12 cellular contexts compared by ENCODE assay signal in the genomic region with DNA sequence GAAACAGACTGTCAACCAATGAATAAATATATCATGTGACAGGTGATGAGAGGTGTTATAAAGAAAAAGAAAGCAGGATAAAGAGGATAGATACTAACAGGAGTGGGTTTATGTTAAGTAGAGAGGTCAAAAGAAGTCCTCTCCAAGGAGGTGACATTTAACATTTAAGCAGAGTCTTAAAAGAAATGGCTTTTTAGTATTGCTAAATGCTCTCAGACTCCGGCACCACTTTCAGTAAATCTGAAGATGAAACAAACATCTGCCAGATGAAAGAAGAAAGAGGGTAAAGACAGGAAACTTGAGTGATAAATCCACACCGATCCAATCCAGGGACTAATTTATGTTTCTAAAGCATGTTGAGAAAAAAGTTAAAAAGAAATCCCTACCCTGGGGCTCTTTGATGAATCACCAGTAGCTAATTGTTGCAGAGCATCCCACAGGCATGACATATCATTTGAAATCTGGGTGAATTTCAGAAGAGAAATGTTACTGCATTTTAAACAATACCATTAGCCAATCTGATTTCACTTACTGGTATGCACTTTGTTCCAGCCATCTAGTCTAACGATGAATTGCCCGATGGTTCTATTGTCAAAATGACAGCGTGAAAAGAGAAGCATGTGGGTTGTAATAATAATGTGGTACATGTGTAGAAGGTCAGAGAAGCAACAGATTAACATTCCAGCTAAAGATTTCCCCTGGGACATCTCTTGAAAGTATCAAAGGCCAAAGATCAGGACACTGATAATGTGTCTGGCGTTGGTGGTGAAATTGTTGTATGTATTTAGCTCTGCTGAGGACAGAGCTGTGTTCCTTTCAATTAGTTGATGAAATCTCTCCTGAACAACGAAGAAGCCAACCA.
A peak's percentile ranks its signal among the peaks of the same experiment; 100 is the strongest.
DNase-seq lines count a peak whose midpoint lies in the region; ATAC-seq and TF ChIP-seq lines count a peak whose summit lies in the region.
"Had no signal": no experiment of that assay in that cellular context is flagged by ENCODE, and none has a peak within 500 bp of the region (broad histone marks: within the 10 kb centered on the region; RNA-seq: fewer than 3 reads in every experiment).

No MANE protein-coding gene starts in this region.

- peak overlapping the region; percentile 15 for H3K27ac Mint-ChIP-seq in glutamatergic neuron (ENCODE audit: unreplicated experiment)
- no peak overlapping the region for H3K27ac Mint-ChIP-seq in natural killer cell treated with Interleukin-12 subunit alpha and Interleukin-12 subunit beta and Interleukin-15 and Interleukin-18, amount 100 ng/mL, for 72 hours
- H3K27ac Mint-ChIP-seq: activated CD8-positive, alpha-beta memory T cell treated with anti-CD3 and anti-CD28 coated beads, Interleukin-2, amount 10 ng/mL, durations not matched to agents 7 days and 5 days had no signal

- H3F3A ChIP-seq in smooth muscle cell (ENCODE audit: low read depth), result peaks cover 14% of the 10 kb centered on the region

- no peak overlapping the region for H3K4me3 ChIP-seq in HAP-1
- H3K4me3 ChIP-seq in smooth muscle cell, result no peak overlapping the region
- no peak overlapping the region for H3K4me3 ChIP-seq in transverse colon
- H3K4me3 ChIP-seq: esophagus squamous epithelium, lung had no signal

- no peak overlapping the region for H2AFZ ChIP-seq in smooth muscle cell (ENCODE audit: low read depth)

- DNase-seq in HAP-1 (ENCODE audit: low spot score in 2 of 2) (peak; percentile 29 to 91), SW480 (ENCODE audit: low spot score) (peak; percentile 37), glutamatergic neuron (no peak), smooth muscle cell (lab: John Stamatoyannopoulos, UW; ENCODE audit: unreplicated experiment) (no peak), transverse colon (no peak), putamen (ENCODE audit: low spot score) (no peak)
- no peak for DNase-seq in natural killer cell treated with Interleukin-12 subunit alpha and Interleukin-12 subunit beta and Interleukin-15 and Interleukin-18, amount 100 ng/mL, for 72 hours (ENCODE audit: low spot score)
- DNase-seq: activated CD8-positive, alpha-beta memory T cell treated with anti-CD3 and anti-CD28 coated beads, Interleukin-2, amount 10 ng/mL, durations not matched to agents 7 days and 5 days; esophagus squamous epithelium; NCI-H524; T-helper 2 cell had no signal

- TF ChIP-seq CTCF in glutamatergic neuron (IDR thresholded peaks at IDR 0.05; ENCODE audit: partially characterized antibody, unreplicated experiment), result no peak
- TF ChIP-seq CTCF in smooth muscle cell (IDR thresholded peaks at IDR 0.05; ENCODE audit: borderline replicate concordance, insufficient read depth, poor library complexity, severe bottlenecking), result no peak
- TF ChIP-seq CTCF in transverse colon (IDR thresholded peaks at IDR 0.05), result no peak

- H3K9ac ChIP-seq in smooth muscle cell (ENCODE audit: low read depth), result no peak overlapping the region

- no peak for ATAC-seq in natural killer cell treated with Interleukin-12 subunit alpha and Interleukin-12 subunit beta and Interleukin-15 and Interleukin-18, amount 100 ng/mL, for 72 hours
- ATAC-seq: activated CD8-positive, alpha-beta memory T cell treated with anti-CD3 and anti-CD28 coated beads, Interleukin-2, amount 10 ng/mL, durations not matched to agents 7 days and 5 days had no signal

- H3K9me3 Mint-ChIP-seq in glutamatergic neuron (ENCODE audit: unreplicated experiment), result peaks cover 2% of the 10 kb centered on the region
- peaks cover 5% of the 10 kb centered on the region for H3K9me3 Mint-ChIP-seq in natural killer cell treated with Interleukin-12 subunit alpha and Interleukin-12 subunit beta and Interleukin-15 and Interleukin-18, amount 100 ng/mL, for 72 hours

- no peak for TF ChIP-seq POLR2A in transverse colon (IDR thresholded peaks at IDR 0.05)

- intact Hi-C loops in transverse colon (cut with DNase I; ENCODE audit: low total_unique reads), result no loop called here

- no peak for TF ChIP-seq EP300 in transverse colon (IDR thresholded peaks at IDR 0.05; ENCODE audit: low read depth)

- peaks cover 17% of the 10 kb centered on the region for H3K4me1 Mint-ChIP-seq in glutamatergic neuron (ENCODE audit: low read depth, unreplicated experiment)
- H3K4me1 Mint-ChIP-seq in natural killer cell treated with Interleukin-12 subunit alpha and Interleukin-12 subunit beta and Interleukin-15 and Interleukin-18, amount 100 ng/mL, for 72 hours (ENCODE audit: low read depth in 2 of 2), result no peaks in the 10 kb centered on the region
- H3K4me1 Mint-ChIP-seq: activated CD8-positive, alpha-beta memory T cell treated with anti-CD3 and anti-CD28 coated beads, Interleukin-2, amount 10 ng/mL, durations not matched to agents 7 days and 5 days had no signal

- no peaks in the 10 kb centered on the region for H4K20me1 ChIP-seq in smooth muscle cell (ENCODE audit: low read depth)

- H3K4me1 ChIP-seq in HAP-1 (peaks cover 11% of the 10 kb centered on the region), smooth muscle cell (ENCODE audit: low read depth) (peaks cover 22% of the 10 kb centered on the region), transverse colon (no peaks in the 10 kb centered on the region)

- H3K9me3 ChIP-seq in HAP-1 (no peaks in the 10 kb centered on the region), smooth muscle cell (replicated peaks; ENCODE audit: low read depth) (no peaks in the 10 kb centered on the region), transverse colon (no peaks in the 10 kb centered on the region)
- H3K9me3 ChIP-seq: esophagus squamous epithelium had no signal

- in situ Hi-C loops in HAP-1 (cut with MboI; ENCODE audit: low sequenced_read_pairs) (no loop called here), transverse colon (cut with MboI; ENCODE audit: low pct_ligation_motif_present in 1 of 4, low pct_unique_long_range_greater_than_20kb in 1 of 4, low sequenced_read_pairs in 3 of 4) (no loop called here)

- H3K27ac ChIP-seq in smooth muscle cell (ENCODE audit: low read depth), result peak overlapping the region; percentile 72
- no peak overlapping the region for H3K27ac ChIP-seq in transverse colon
- H3K27ac ChIP-seq: esophagus squamous epithelium had no signal

- H3K27me3 ChIP-seq in HAP-1 (ENCODE audit: low read depth), result no peaks in the 10 kb centered on the region
- H3K27me3 ChIP-seq in smooth muscle cell (ENCODE audit: low read depth), result no peaks in the 10 kb centered on the region
- H3K27me3 ChIP-seq in transverse colon, result no peaks in the 10 kb centered on the region
- H3K27me3 ChIP-seq: esophagus squamous epithelium had no signal

- peak overlapping the region; percentile 5 for H3K4me3 Mint-ChIP-seq in glutamatergic neuron (ENCODE audit: unreplicated experiment)
- H3K4me3 Mint-ChIP-seq in natural killer cell treated with Interleukin-12 subunit alpha and Interleukin-12 subunit beta and Interleukin-15 and Interleukin-18, amount 100 ng/mL, for 72 hours, result no peak overlapping the region
- H3K4me3 Mint-ChIP-seq: activated CD8-positive, alpha-beta memory T cell treated with anti-CD3 and anti-CD28 coated beads, Interleukin-2, amount 10 ng/mL, durations not matched to agents 7 days and 5 days had no signal

- no peaks in the 10 kb centered on the region for H3K36me3 Mint-ChIP-seq in glutamatergic neuron (ENCODE audit: unreplicated experiment)
- no peaks in the 10 kb centered on the region for H3K36me3 Mint-ChIP-seq in natural killer cell treated with Interleukin-12 subunit alpha and Interleukin-12 subunit beta and Interleukin-15 and Interleukin-18, amount 100 ng/mL, for 72 hours
- H3K36me3 Mint-ChIP-seq: activated CD8-positive, alpha-beta memory T cell treated with anti-CD3 and anti-CD28 coated beads, Interleukin-2, amount 10 ng/mL, durations not matched to agents 7 days and 5 days had no signal

- no peaks in the 10 kb centered on the region for H3K27me3 Mint-ChIP-seq in glutamatergic neuron (ENCODE audit: unreplicated experiment)
- no peaks in the 10 kb centered on the region for H3K27me3 Mint-ChIP-seq in natural killer cell treated with Interleukin-12 subunit alpha and Interleukin-12 subunit beta and Interleukin-15 and Interleukin-18, amount 100 ng/mL, for 72 hours
- H3K27me3 Mint-ChIP-seq: activated CD8-positive, alpha-beta memory T cell treated with anti-CD3 and anti-CD28 coated beads, Interleukin-2, amount 10 ng/mL, durations not matched to agents 7 days and 5 days had no signal

- H3K79me2 ChIP-seq in smooth muscle cell (ENCODE audit: low read depth), result no peaks in the 10 kb centered on the region

- 7% methylated on average over 7 of the region's 7 CpGs for WGBS in smooth muscle cell (ENCODE audit: low lambda C conversion rate)
- WGBS in transverse colon (ENCODE audit: low coverage in 1 of 2), 2 donors, result 59 to 70% methylated on average over 5 to 7 of the region's 7 CpGs

- H3K4me2 ChIP-seq in smooth muscle cell, result peak overlapping the region; percentile 51

- H3K36me3 ChIP-seq in HAP-1 (replicated peaks) (no peaks in the 10 kb centered on the region), smooth muscle cell (ENCODE audit: low read depth) (no peaks in the 10 kb centered on the region), transverse colon (no peaks in the 10 kb centered on the region)
- H3K36me3 ChIP-seq: esophagus squamous epithelium had no signal

Comparison
In these comparisons a context has a peak if more than half of its experiments do, and no peak if none do; other contexts are left out.
1. DNase-seq: peak in HAP-1 (2 of 2) and SW480 (single experiment); none in glutamatergic neuron (single experiment), smooth muscle cell (single experiment), transverse colon (single experiment), natural killer cell treated with Interleukin-12 subunit alpha and Interleukin-12 subunit beta and Interleukin-15 and Interleukin-18, amount 100 ng/mL, for 72 hours (single experiment) and putamen (single experiment).